Comparison of ENCODE assay signal across 8 cellular contexts in the genomic region with DNA sequence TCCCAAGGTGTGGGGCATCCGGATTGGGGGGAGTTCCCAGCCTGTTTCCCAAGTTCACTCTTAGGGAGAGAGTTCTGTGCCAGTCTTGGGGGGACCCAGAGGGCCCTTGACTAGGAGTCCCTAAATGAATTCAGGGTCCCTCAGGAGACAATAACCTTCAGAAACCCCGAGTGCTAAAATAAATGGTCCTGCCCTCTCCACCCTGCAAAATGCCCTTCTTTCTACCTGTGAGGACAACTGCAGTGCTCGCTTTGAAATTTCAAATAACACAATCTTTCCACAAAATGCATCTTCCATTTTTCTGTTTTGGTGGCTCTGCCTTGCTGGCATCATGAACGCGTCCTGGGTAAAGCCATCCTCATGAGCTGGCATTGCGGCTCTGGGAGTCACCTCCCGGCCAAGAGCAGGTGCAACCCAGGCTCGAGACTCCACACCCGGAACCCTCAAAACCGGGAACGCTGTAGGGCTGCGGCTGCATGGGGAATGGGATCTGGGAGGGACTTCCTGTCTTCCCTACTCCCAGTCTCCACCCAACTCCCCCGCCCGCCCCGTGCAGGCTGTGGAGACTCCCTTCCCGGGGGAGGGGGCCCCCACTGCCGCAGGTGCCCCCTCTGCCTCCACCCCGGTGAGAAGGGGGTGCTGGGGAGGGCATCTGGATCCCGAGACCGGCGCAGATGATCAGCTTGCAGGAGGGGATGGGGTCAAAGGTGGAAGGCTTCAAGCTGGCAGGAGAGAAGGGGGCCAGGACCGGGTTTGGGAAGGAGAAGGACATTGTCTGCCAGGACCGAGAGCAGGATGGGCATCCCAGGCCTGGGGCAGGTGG. TPM values are rescaled to one million over a fixed set of nuclear protein-coding genes. Genes with fewer than 3 reads are reported as not detected.
DNase-seq lines count a peak whose midpoint lies in the region; ATAC-seq and TF ChIP-seq lines count a peak whose summit lies in the region.

A gene (plus strand): TSS at position 529 of the 823 bp plus-strand sequence. CDS start 845 bp downstream, outside the sequence.

- H3K9me3 Mint-ChIP-seq in Calu3 (ENCODE audit: low read depth, unreplicated experiment): no peaks in the 10 kb centered on the region

- ATAC-seq in GM19328 (IDR thresholded peaks at IDR 0.05; ENCODE audit: unreplicated experiment): no peak
- ATAC-seq in HG02623 (IDR thresholded peaks at IDR 0.05; ENCODE audit: unreplicated experiment): no peak

- H2AFZ ChIP-seq in osteoblast (ENCODE audit: low read length): peak within 1 kb of the TSS; percentile 99

- DNase-seq in Calu3: peak; percentile 93
- peak; percentile 83 for DNase-seq in NCI-H1092 treated with DMSO at 0.1 percent for 48 hours (lab: John Stamatoyannopoulos, UW)
- no peak for DNase-seq in glomerular endothelial cell (ENCODE audit: extremely low read depth, low read depth, low spot score)
- DNase-seq in osteoblast (ENCODE audit: insufficient read length, low spot score, missing footprints): peak; percentile 99
- DNase-seq in T-helper 2 cell: no peak

- H3K36me3 ChIP-seq in osteoblast (ENCODE audit: insufficient read depth, low read length): peaks cover 13% of the 10 kb centered on the region

- peaks cover 25% of the 10 kb centered on the region for H3K36me3 Mint-ChIP-seq in Calu3 (ENCODE audit: insufficient read depth, unreplicated experiment)

- TF ChIP-seq CTCF in Calu3 (IDR thresholded peaks at IDR 0.05; ENCODE audit: unreplicated experiment) (no peak), VCaP (conservative IDR thresholded peaks at IDR 0.05) (no peak), osteoblast (IDR thresholded peaks at IDR 0.05; ENCODE audit: extremely low read depth, low read depth, low read length) (no peak)

- H3K27me3 Mint-ChIP-seq in Calu3 (ENCODE audit: unreplicated experiment): no peaks in the 10 kb centered on the region

- peaks cover 23% of the 10 kb centered on the region for H3K4me1 Mint-ChIP-seq in Calu3 (ENCODE audit: low read depth, unreplicated experiment)

- CTCF ChIA-PET in Calu3 (lab: Charles Lee): interaction anchor here (1.1 to 1.4 kb wide), 2 partner anchors 14 to 53 kb away, joined by 3 to 6 read pairs; no protein-coding TSS in a partner anchor

- BruUV-seq in Calu3 (replicated peaks; lab: Mats Ljungman, UMichigan): no TSS peak

- peak within 1 kb of the TSS; percentile 94 for H3K4me3 ChIP-seq in osteoblast (ENCODE audit: insufficient read depth, low read length)

- no peaks in the 10 kb centered on the region for H3K27me3 ChIP-seq in osteoblast (ENCODE audit: insufficient read depth, low read length)

- peaks cover 5% of the 10 kb centered on the region for H4K20me1 ChIP-seq in osteoblast (ENCODE audit: insufficient read depth, low read length)

- peaks cover 25% of the 10 kb centered on the region for H3K79me2 ChIP-seq in osteoblast (ENCODE audit: insufficient read depth, low read length)

- peaks cover 11% of the 10 kb centered on the region for H3K4me1 ChIP-seq in osteoblast (ENCODE audit: insufficient read depth, low read length)

- H3K4me3 Mint-ChIP-seq in Calu3 (ENCODE audit: low read depth, unreplicated experiment): peak within 1 kb of the TSS; percentile 87

- H3K4me2 ChIP-seq in osteoblast (ENCODE audit: insufficient read depth, low read length): peak within 1 kb of the TSS; percentile 95

- intact Hi-C loops in Calu3 (cut with micrococcal nuclease; ENCODE audit: unreplicated experiment): no loop called here

- H3K27ac ChIP-seq in VCaP: peak within 1 kb of the TSS; percentile 70
- no peak within 1 kb of the TSS for H3K27ac ChIP-seq in osteoblast (ENCODE audit: low read depth, low read length)

- H3K27ac Mint-ChIP-seq in Calu3 (ENCODE audit: unreplicated experiment): peak within 1 kb of the TSS; percentile 15

- no peaks in the 10 kb centered on the region for H3K9me3 ChIP-seq in osteoblast (ENCODE audit: low read depth, low read length)

RNA-seq across cellular contexts. Expression of the gene that starts here (rescaled TPM):
- 17.2 and 17.7 TPM in 2 replicates for total RNA-seq in Calu3 (2022)
- total RNA-seq in glomerular endothelial cell: 19.8 and 26.3 TPM in 2 replicates
- total RNA-seq in osteoblast: 17.4 and 17.7 TPM in 2 replicates

Comparison
In these comparisons a context has a peak if more than half of its experiments do, and no peak if none do; other contexts are left out.
1. DNase-seq: peak in Calu3 (single experiment), NCI-H1092 treated with DMSO at 0.1 percent for 48 hours (single experiment) and osteoblast (single experiment); none in glomerular endothelial cell (single experiment) and T-helper 2 cell (0 of 5).